9 cellular contexts compared by ENCODE assay signal in the genomic region with DNA sequence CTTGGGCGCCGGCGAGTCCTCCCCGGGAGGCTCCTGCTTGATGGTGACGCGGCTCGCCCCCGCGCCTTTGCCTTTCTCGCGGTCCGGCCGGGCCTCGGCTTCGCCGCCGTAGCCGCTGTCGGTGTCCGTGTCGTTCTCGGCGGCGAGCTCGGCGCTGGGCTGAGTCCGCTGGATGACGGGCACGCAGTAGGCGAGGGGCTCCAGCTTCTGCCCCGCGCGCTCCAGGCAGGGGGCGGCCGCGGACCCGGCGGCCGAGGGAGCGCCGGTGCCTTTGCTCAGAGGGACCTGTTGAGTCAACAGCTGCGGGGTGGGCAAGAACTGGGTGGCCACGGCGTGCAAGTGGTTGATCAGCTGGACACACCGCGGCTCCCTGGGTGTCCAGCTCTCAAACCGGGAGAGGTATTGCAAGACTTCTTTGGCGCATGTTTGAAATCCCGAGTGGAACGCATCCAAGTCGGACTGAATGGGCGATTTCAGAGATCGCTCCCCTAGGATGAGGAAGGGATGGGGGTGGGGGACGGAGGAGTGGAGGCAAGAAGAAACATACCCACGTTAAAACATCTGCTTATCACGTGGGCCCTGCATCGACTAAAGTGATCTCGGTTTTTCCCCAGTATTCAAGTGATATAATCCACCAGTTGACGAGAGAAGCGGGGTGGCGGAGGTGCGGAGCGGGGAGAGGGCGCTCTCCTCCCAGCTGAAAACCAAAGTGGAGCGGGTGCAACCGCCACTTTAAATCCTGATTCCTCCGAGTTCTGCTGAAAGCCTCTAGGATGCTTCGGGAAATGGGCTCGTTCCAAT. TPM values are rescaled to one million over a fixed set of nuclear protein-coding genes. Genes with fewer than 3 reads are reported as not detected.
DNase-seq lines count a peak whose midpoint lies in the region; ATAC-seq and TF ChIP-seq lines count a peak whose summit lies in the region.
"Had no signal": no experiment of that assay in that cellular context is flagged by ENCODE, and none has a peak within 500 bp of the region (broad histone marks: within the 10 kb centered on the region; RNA-seq: fewer than 3 reads in every experiment).

No MANE protein-coding gene starts in this region.

- H3K36me3 ChIP-seq in colonic mucosa, result no peaks in the 10 kb centered on the region

- peaks cover 35% of the 10 kb centered on the region for H3K4me1 Mint-ChIP-seq in T-helper 17 cell

- H3K9ac ChIP-seq in colonic mucosa (ENCODE audit: low read depth in 2 of 2, low read length in 2 of 2), result peak overlapping the region; percentile 65 to 71

- peak overlapping the region; percentile 89 for H3K4me3 Mint-ChIP-seq in T-helper 17 cell

- H3K27me3 Mint-ChIP-seq in T-helper 17 cell, result peaks cover 70% of the 10 kb centered on the region

- intact Hi-C loops in colonic mucosa (cut with DNase I) (no loop called here), left colon (cut with DNase I, micrococcal nuclease) (loop anchor here in 1 of 2 donors (10.0 kb wide), 1 partner anchor 72 kb away; the partner anchor contains the start of gene SSPN)

- H3K27ac ChIP-seq in colonic mucosa, result peak overlapping the region; percentile 55
- H3K27ac ChIP-seq: C4-2B had no signal

- peak overlapping the region; percentile 71 for H3K27ac Mint-ChIP-seq in T-helper 17 cell

- DNase-seq in NCI-H1092 treated with DMSO at 0.1 percent for 48 hours (lab: John Stamatoyannopoulos, UW), result peak; percentile 27
- DNase-seq in NCI-H1092 (lab: John Stamatoyannopoulos, UW), result no peak
- DNase-seq in T-helper 17 cell, result peak in 1 of 3 donors; percentile 16
- DNase-seq in colonic mucosa, result peak; percentile 79
- peak; percentile 71 to 74 for DNase-seq in left colon
- DNase-seq in stimulated activated CD4-positive, alpha-beta T cell treated with anti-CD3 and anti-CD28 coated beads, Interleukin-15, amount 100 ng/mL, for 24 hours, result peak; percentile 36
- no peak for DNase-seq in DMS79 (lab: John Stamatoyannopoulos, UW)

- H3K4me1 ChIP-seq in colonic mucosa, result no peaks in the 10 kb centered on the region

- H3K27me3 ChIP-seq in colonic mucosa, result no peaks in the 10 kb centered on the region

- H3K4me3 ChIP-seq in colonic mucosa, result peak overlapping the region; percentile 53

- peak; percentile 15 for ATAC-seq in HG03354 (IDR thresholded peaks at IDR 0.05; ENCODE audit: poor library complexity, severe bottlenecking, unreplicated experiment)
- ATAC-seq in T-helper 17 cell, result peak; percentile 50
- ATAC-seq in left colon, result peak; percentile 15

- TF ChIP-seq CTCF in colonic mucosa (IDR thresholded peaks at IDR 0.05), result peak; percentile 17

- no peaks in the 10 kb centered on the region for H3K9me3 ChIP-seq in T-helper 17 cell (ENCODE audit: control insufficient read depth, low read length, poor library complexity, severe bottlenecking)
- no peaks in the 10 kb centered on the region for H3K9me3 ChIP-seq in colonic mucosa

- peaks cover 9% of the 10 kb centered on the region for H3K36me3 Mint-ChIP-seq in T-helper 17 cell (ENCODE audit: low read depth)

RNA-seq across cellular contexts. Expression of gene BHLHE41, which starts 2.0 kb away (rescaled TPM):
- under 1 TPM in 1 of 2 donors, not detected in 1; 0.37 TPM for total RNA-seq in T-helper 17 cell
- 10 to 100 TPM; 13.3 to 31.8 TPM for total RNA-seq in colonic mucosa
- 10 to 100 TPM; 35.4 to 48.4 TPM for total RNA-seq in left colon

Comparison
In these comparisons a context has a peak if more than half of its experiments do, and no peak if none do; other contexts are left out.
1. DNase-seq: peak in NCI-H1092 treated with DMSO at 0.1 percent for 48 hours (single experiment), colonic mucosa (single experiment), left colon (2 of 2) and stimulated activated CD4-positive, alpha-beta T cell treated with anti-CD3 and anti-CD28 coated beads, Interleukin-15, amount 100 ng/mL, for 24 hours (single experiment); none in NCI-H1092 (single experiment) and DMS79 (single experiment).
2. RNA of gene BHLHE41, which starts 2.0 kb away (total RNA-seq): 35.4 to 48.4 TPM in left colon and 13.3 to 31.8 TPM in colonic mucosa; 0.37 TPM in T-helper 17 cell; every median in the first group is over 10 times any median in the second.
3. Peak in every context shown above with its lines, with median percentiles within 50 percentile points of each other: ATAC-seq.